In genomic region chr6:53033764-53034163, GRCh38 we compare ENCODE assay signal across 1 cellular context.
TF ChIP-seq lines count a peak whose summit lies in the region.

No MANE protein-coding gene starts in this region.

TF ChIP-seq in HepG2, 621 proteins besides CTCF, POLR2A, EP300 and RAD21:
- TF ChIP-seq ZFY (CRISPR knock-in tag; IDR thresholded peaks at IDR 0.05) (no peak), MAFF (IDR thresholded peaks at IDR 0.05; ENCODE audit: low read depth, low read length) (no peak), FLYWCH1 (CRISPR knock-in tag; IDR thresholded peaks at IDR 0.05) (no peak)
